ENCODE assay signal across 25 cellular contexts in genomic region chr7:98866341-98866740, GRCh38. TPM values are rescaled to one million over a fixed set of nuclear protein-coding genes. Genes with fewer than 3 reads are reported as not detected.
"Had no signal": no experiment of that assay in that cellular context is flagged by ENCODE, and none has a peak within 500 bp of the region (broad histone marks: within the 10 kb centered on the region; RNA-seq: fewer than 3 reads in every experiment).

No MANE protein-coding gene starts in this region.

- H3K27ac ChIP-seq: cardiac muscle cell, colonic mucosa, foreskin keratinocyte, hepatocyte, left ventricle myocardium inferior, psoas muscle, right lobe of liver had no signal

- DNase-seq: cerebellar nuclear complex; colonic mucosa; effector CD4-positive, alpha-beta T cell; endodermal cell; erythroblast; foreskin keratinocyte; head of caudate nucleus; left cardiac atrium; left ventricle myocardium inferior; mesendoderm; naive thymus-derived CD4-positive, alpha-beta T cell; stimulated activated CD4-positive, alpha-beta T cell treated with anti-CD3 and anti-CD28 coated beads, Interleukin-2, amount 100 ng/mL, for 24 hours; stimulated activated CD4-positive, alpha-beta T cell treated with anti-CD3 and anti-CD28 coated beads, Interleukin-4, amount 100 ng/mL, for 4 hours; stimulated activated naive B cell treated with anti-CD40 and anti-IgM and Interleukin-4, amounts not matched to agents 10 μg/mL and 1 μg/mL and 100 μg/mL, for 72 hours; stimulated activated naive CD8-positive, alpha-beta T cell treated with anti-CD3 and anti-CD28 coated beads, Interleukin-15, amount 100 ng/mL, for 72 hours; substantia nigra; upper lobe of right lung had no signal

- H3K36me3 Mint-ChIP-seq: naive thymus-derived CD4-positive, alpha-beta T cell; stimulated activated naive B cell treated with anti-CD40 and anti-IgM and Interleukin-4, amounts not matched to agents 10 μg/mL and 1 μg/mL and 100 μg/mL, for 72 hours had no signal

- H3K4me1 Mint-ChIP-seq: endodermal cell, neural crest cell had no signal

- H3K9me3 ChIP-seq: colonic mucosa, left ventricle myocardium inferior, psoas muscle, right lobe of liver, upper lobe of right lung had no signal

- H3K9me3 Mint-ChIP-seq: endodermal cell; naive thymus-derived CD4-positive, alpha-beta T cell; neural crest cell; stimulated activated naive B cell treated with anti-CD40 and anti-IgM and Interleukin-4, amounts not matched to agents 10 μg/mL and 1 μg/mL and 100 μg/mL, for 72 hours; stimulated activated naive CD8-positive, alpha-beta T cell treated with anti-CD3 and anti-CD28 coated beads, Interleukin-15, amount 100 ng/mL, for 72 hours had no signal

- ATAC-seq: foreskin keratinocyte; naive thymus-derived CD4-positive, alpha-beta T cell; psoas muscle; stimulated activated naive B cell treated with anti-CD40 and anti-IgM and Interleukin-4, amounts not matched to agents 10 μg/mL and 1 μg/mL and 100 μg/mL, for 72 hours; stimulated activated naive CD8-positive, alpha-beta T cell treated with anti-CD3 and anti-CD28 coated beads, Interleukin-15, amount 100 ng/mL, for 72 hours; upper lobe of right lung had no signal

- H3K4me1 ChIP-seq: colonic mucosa, foreskin keratinocyte, psoas muscle, right lobe of liver had no signal

- H3K27ac Mint-ChIP-seq: endodermal cell; naive thymus-derived CD4-positive, alpha-beta T cell; stimulated activated naive B cell treated with anti-CD40 and anti-IgM and Interleukin-4, amounts not matched to agents 10 μg/mL and 1 μg/mL and 100 μg/mL, for 72 hours; stimulated activated naive CD8-positive, alpha-beta T cell treated with anti-CD3 and anti-CD28 coated beads, Interleukin-15, amount 100 ng/mL, for 72 hours had no signal

- H3K4me3 Mint-ChIP-seq: endodermal cell; naive thymus-derived CD4-positive, alpha-beta T cell; stimulated activated naive B cell treated with anti-CD40 and anti-IgM and Interleukin-4, amounts not matched to agents 10 μg/mL and 1 μg/mL and 100 μg/mL, for 72 hours; stimulated activated naive CD8-positive, alpha-beta T cell treated with anti-CD3 and anti-CD28 coated beads, Interleukin-15, amount 100 ng/mL, for 72 hours had no signal

- H3K36me3 ChIP-seq: cardiac muscle cell, colonic mucosa, left ventricle myocardium inferior, right lobe of liver, upper lobe of right lung had no signal

- H3K4me3 ChIP-seq: cardiac muscle cell, colonic mucosa, hepatocyte, left ventricle myocardium inferior, lung, psoas muscle, right lobe of liver, upper lobe of right lung had no signal

RNA-seq across cellular contexts. Expression of gene TMEM130, which starts 3.5 kb away (rescaled TPM):
- total RNA-seq: dermis microvascular lymphatic vessel endothelial cell; endothelial cell of umbilical vein; foreskin keratinocyte; left ventricle myocardium inferior; naive thymus-derived CD4-positive, alpha-beta T cell; psoas muscle; right lobe of liver had no signal
- polyA plus RNA-seq: endothelial cell of umbilical vein; foreskin keratinocyte; naive thymus-derived CD4-positive, alpha-beta T cell had no signal
